Comparison of ENCODE assay signal across 1 cellular context in the genomic region with DNA sequence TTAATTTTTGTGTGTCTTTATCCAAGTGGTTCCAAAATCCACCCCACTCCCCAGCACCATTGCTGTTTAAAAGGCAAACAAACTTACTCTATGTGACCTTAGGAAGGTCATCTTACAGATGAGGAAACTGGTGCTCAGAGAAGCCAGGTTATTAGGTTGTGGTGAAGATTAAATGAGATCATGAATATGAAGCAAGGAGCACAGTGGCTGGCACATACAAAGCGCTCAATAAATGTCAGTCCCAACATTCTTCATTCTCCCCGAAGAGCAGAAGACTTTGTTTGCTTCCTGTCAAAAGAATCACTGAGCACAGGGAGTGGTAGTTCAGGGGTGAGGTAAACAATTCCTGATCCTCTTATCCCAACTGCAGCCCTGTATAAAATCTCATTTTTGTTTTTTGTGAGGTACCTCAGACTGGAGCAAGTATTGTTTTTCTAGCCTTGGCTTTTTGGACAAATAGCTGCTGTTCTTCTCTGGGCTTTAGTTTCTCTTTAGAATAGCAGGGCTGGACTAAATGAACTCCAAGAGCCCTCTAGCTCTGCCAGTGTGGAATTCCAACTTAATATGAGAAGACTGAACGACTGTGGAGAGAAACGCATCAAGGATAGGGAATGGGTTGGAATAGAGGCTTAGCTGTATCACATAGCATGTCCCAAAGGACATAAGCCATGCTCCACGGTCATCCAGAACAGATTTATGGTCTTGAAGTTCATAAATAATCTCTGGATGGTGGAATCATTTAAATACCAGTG.
TF ChIP-seq lines count a peak whose summit lies in the region.

No MANE protein-coding gene starts in this region.

TF ChIP-seq in HepG2, 621 proteins besides CTCF, POLR2A, EP300 and RAD21 (continued from another document):
- TF ChIP-seq, protein P1, sequence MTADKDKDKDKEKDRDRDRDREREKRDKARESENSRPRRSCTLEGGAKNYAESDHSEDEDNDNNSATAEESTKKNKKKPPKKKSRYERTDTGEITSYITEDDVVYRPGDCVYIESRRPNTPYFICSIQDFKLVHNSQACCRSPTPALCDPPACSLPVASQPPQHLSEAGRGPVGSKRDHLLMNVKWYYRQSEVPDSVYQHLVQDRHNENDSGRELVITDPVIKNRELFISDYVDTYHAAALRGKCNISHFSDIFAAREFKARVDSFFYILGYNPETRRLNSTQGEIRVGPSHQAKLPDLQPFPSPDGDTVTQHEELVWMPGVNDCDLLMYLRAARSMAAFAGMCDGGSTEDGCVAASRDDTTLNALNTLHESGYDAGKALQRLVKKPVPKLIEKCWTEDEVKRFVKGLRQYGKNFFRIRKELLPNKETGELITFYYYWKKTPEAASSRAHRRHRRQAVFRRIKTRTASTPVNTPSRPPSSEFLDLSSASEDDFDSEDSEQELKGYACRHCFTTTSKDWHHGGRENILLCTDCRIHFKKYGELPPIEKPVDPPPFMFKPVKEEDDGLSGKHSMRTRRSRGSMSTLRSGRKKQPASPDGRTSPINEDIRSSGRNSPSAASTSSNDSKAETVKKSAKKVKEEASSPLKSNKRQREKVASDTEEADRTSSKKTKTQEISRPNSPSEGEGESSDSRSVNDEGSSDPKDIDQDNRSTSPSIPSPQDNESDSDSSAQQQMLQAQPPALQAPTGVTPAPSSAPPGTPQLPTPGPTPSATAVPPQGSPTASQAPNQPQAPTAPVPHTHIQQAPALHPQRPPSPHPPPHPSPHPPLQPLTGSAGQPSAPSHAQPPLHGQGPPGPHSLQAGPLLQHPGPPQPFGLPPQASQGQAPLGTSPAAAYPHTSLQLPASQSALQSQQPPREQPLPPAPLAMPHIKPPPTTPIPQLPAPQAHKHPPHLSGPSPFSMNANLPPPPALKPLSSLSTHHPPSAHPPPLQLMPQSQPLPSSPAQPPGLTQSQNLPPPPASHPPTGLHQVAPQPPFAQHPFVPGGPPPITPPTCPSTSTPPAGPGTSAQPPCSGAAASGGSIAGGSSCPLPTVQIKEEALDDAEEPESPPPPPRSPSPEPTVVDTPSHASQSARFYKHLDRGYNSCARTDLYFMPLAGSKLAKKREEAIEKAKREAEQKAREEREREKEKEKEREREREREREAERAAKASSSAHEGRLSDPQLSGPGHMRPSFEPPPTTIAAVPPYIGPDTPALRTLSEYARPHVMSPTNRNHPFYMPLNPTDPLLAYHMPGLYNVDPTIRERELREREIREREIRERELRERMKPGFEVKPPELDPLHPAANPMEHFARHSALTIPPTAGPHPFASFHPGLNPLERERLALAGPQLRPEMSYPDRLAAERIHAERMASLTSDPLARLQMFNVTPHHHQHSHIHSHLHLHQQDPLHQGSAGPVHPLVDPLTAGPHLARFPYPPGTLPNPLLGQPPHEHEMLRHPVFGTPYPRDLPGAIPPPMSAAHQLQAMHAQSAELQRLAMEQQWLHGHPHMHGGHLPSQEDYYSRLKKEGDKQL (CRISPR knock-in tag; IDR thresholded peaks at IDR 0.05; ENCODE audit: low read depth) = no peak
- TF ChIP-seq ZNF230 (CRISPR knock-in tag; IDR thresholded peaks at IDR 0.05) = no peak
